ENCODE assay signal across 17 cellular contexts in the genomic region with DNA sequence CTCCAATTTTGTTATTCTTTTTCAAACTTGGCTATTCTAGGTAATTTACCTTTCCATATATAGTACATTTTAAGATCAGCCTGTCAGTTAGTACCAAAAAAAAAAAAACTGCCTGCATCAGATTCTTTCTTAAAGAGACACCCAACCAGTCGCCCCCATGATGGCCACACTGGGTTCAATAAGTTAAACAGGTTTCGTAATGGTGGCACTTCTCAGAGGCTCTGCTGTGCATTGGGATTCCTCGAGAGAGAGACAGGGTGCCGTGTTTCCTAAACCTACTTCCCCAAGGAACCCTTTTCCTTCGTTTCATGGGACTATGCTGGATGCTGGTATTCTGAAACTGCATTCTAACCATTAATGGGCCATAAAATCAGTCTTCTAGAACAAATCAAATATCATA. TPM values are rescaled to one million over a fixed set of nuclear protein-coding genes. Genes with fewer than 3 reads are reported as not detected.
"Had no signal": no experiment of that assay in that cellular context is flagged by ENCODE, and none has a peak within 500 bp of the region (broad histone marks: within the 10 kb centered on the region; RNA-seq: fewer than 3 reads in every experiment).

No MANE protein-coding gene starts in this region.

- H3K27ac ChIP-seq: dorsolateral prefrontal cortex, epithelial cell of prostate, gastrocnemius medialis, neutrophil, parathyroid adenoma, skin epidermis, suprapubic skin, transverse colon had no signal

- DNase-seq: effector CD4-positive, alpha-beta T cell; foreskin fibroblast; naive B cell; stimulated activated CD4-positive, alpha-beta T cell treated with anti-CD3 and anti-CD28 coated beads, Interleukin-15, amount 100 ng/mL, for 24 hours; stimulated activated CD4-positive, alpha-beta T cell treated with anti-CD3 and anti-CD28 coated beads, Interleukin-2, amount 100 ng/mL, for 48 hours; stimulated activated naive CD4-positive, alpha-beta T cell; stimulated activated naive CD8-positive, alpha-beta T cell treated with anti-CD3 and anti-CD28 coated beads, Interleukin-15, amount 100 ng/mL, for 72 hours; transverse colon had no signal

RNA-seq across cellular contexts. Expression of a gene that starts 37.4 kb away (rescaled TPM):
- total RNA-seq: natural killer cell treated with Interleukin-12 subunit alpha and Interleukin-12 subunit beta and Interleukin-15 and Interleukin-18, amount 100 ng/mL, for 72 hours; progenitor cell of endocrine pancreas had no signal
